In the genomic region with DNA sequence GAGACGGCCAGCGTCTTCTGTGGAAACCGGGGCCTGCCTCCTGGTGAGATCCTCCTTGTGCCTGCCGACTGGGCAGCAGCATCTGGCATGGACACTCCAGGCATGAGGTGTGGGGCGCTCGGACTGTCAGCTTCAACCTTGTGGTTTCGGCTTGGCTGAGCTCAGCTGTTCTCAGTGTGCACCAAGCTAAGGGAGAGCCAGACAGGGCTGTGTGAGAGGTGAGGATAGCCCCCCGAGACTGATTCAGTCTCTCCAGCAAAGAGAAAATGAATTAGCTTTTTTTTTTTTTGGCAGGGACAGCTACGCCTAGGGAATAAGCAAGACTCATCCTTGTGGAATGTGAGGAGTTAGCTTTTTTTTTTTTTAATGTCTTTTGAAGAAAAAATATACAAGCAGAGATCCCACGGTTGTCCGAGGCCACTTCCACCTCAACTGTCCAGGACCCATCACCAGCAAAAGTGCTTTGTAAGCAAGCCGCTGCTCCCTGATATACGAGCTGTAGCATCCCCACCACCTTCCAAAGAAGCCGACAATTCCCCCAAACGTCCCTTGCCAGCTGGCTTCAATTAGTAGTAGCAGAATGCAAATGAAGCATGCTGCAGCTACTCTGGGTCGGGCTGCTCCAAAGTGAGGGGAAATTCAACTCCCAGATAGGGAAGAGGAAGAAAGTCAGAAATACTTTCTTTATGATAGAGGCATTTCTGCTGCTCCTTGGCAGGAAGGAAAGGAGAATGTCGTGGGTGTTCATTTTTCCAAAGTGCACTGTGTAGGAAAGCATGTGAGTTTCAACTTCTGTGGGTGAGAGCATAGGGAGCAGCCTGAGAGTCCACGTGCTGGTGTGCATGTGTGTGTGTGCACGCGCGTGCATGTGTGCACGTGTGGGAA, we compare ENCODE assay signal across 11 cellular contexts. TPM values are rescaled to one million over a fixed set of nuclear protein-coding genes. Genes with fewer than 3 reads are reported as not detected.
DNase-seq lines count a peak whose midpoint lies in the region; ATAC-seq lines count a peak whose summit lies in the region.
"Had no signal": no experiment of that assay in that cellular context is flagged by ENCODE, and none has a peak within 500 bp of the region (broad histone marks: within the 10 kb centered on the region; RNA-seq: fewer than 3 reads in every experiment).

No MANE protein-coding gene starts in this region.

- no peaks in the 10 kb centered on the region for H3K79me2 ChIP-seq in mesendoderm (ENCODE audit: control insufficient read depth, insufficient read depth, low read length)

- DNase-seq in Right ventricle myocardium superior (no peak), cardiac septum (ENCODE audit: low spot score) (no peak), caudate nucleus (lab: John Stamatoyannopoulos, UW) (peak in 25 of 61 donors; percentile 29 to 88 (median 58)), mesendoderm (peak; percentile 62), occipital lobe (lab: John Stamatoyannopoulos, UW) (no peak), NCI-H82 treated with DMSO at 0.1 percent for 48 hours (lab: John Stamatoyannopoulos, UW; ENCODE audit: unreplicated experiment) (no peak)
- DNase-seq in T-helper 2 cell treated with Interferon-gamma antibody and Interleukin-4, amounts not matched to agents 5 μg/mL and 100 μg/mL, for 36 hours (ENCODE audit: low spot score): no peak
- DNase-seq: activated CD4-positive, alpha-beta T cell treated with anti-CD3 and anti-CD28 coated beads for 36 hours; NCI-H1417 treated with DMSO at 0.1 percent for 48 hours had no signal

- H2BK120ac ChIP-seq in mesendoderm (ENCODE audit: low read depth, low read length): no peak overlapping the region

- peaks cover 7% of the 10 kb centered on the region for H3K4me1 Mint-ChIP-seq in T-helper 2 cell treated with Interferon-gamma antibody and Interleukin-4, amounts not matched to agents 5 μg/mL and 100 μg/mL, for 36 hours (ENCODE audit: low read depth)
- H3K4me1 Mint-ChIP-seq: activated CD4-positive, alpha-beta T cell treated with anti-CD3 and anti-CD28 coated beads for 36 hours had no signal

- no peak overlapping the region for H2BK15ac ChIP-seq in mesendoderm (replicated peaks; ENCODE audit: low read depth)

- H3K9me3 Mint-ChIP-seq in T-helper 2 cell treated with Interferon-gamma antibody and Interleukin-4, amounts not matched to agents 5 μg/mL and 100 μg/mL, for 36 hours: peaks cover 8% of the 10 kb centered on the region

- peak overlapping the region; percentile 61 for H3K27ac ChIP-seq in caudate nucleus (ENCODE audit: low read depth, low read length)
- no peak overlapping the region for H3K27ac ChIP-seq in mesendoderm (ENCODE audit: low read depth, low read length)
- H3K27ac ChIP-seq: BLaER1 treated with 17β-estradiol and CSF1 and Interleukin-3, amounts not matched to agents 10 nM and 100 nM had no signal

- H4K5ac ChIP-seq in mesendoderm (ENCODE audit: low read length): no peak overlapping the region

- no peaks in the 10 kb centered on the region for H3K36me3 ChIP-seq in mesendoderm (ENCODE audit: control insufficient read depth, insufficient read depth, low read length)
- H3K36me3 ChIP-seq: BLaER1 treated with 17β-estradiol and CSF1 and Interleukin-3, amounts not matched to agents 10 nM and 100 nM had no signal

- no peak overlapping the region for H4K8ac ChIP-seq in mesendoderm (ENCODE audit: low read depth, low read length)

- intact Hi-C loops in Right ventricle myocardium superior (cut with DNase I) (no loop called here), cardiac septum (cut with DNase I) (no loop called here)

- H3K23ac ChIP-seq in mesendoderm (ENCODE audit: low read length): no peak overlapping the region

- H3K27ac Mint-ChIP-seq in T-helper 2 cell treated with Interferon-gamma antibody and Interleukin-4, amounts not matched to agents 5 μg/mL and 100 μg/mL, for 36 hours: no peak overlapping the region
- H3K27ac Mint-ChIP-seq: activated CD4-positive, alpha-beta T cell treated with anti-CD3 and anti-CD28 coated beads for 36 hours had no signal

- H3K27me3 Mint-ChIP-seq in T-helper 2 cell treated with Interferon-gamma antibody and Interleukin-4, amounts not matched to agents 5 μg/mL and 100 μg/mL, for 36 hours (ENCODE audit: low read depth): no peaks in the 10 kb centered on the region

- WGBS in mesendoderm (ENCODE audit: extremely low coverage, insufficient coverage, low lambda C conversion rate): no CpG with 5 or more reads among the region's 22 CpGs

- H3K4me3 ChIP-seq in mesendoderm (ENCODE audit: low read length): no peak overlapping the region
- H3K4me3 ChIP-seq: BLaER1 treated with 17β-estradiol and CSF1 and Interleukin-3, amounts not matched to agents 10 nM and 100 nM had no signal

- H3K9ac ChIP-seq in mesendoderm (ENCODE audit: low read length): no peak overlapping the region
- H3K9ac ChIP-seq: BLaER1 treated with 17β-estradiol and CSF1 and Interleukin-3, amounts not matched to agents 10 nM and 100 nM had no signal

- H2AK5ac ChIP-seq in mesendoderm (ENCODE audit: low read length): no peak overlapping the region

- H3K4ac ChIP-seq in mesendoderm (ENCODE audit: low read depth, low read length): no peak overlapping the region

- H2BK5ac ChIP-seq in mesendoderm (ENCODE audit: low read length): no peak overlapping the region

- H3K56ac ChIP-seq in mesendoderm (ENCODE audit: low read length): peak overlapping the region; percentile 75

- no peak overlapping the region for H3K4me3 Mint-ChIP-seq in T-helper 2 cell treated with Interferon-gamma antibody and Interleukin-4, amounts not matched to agents 5 μg/mL and 100 μg/mL, for 36 hours
- H3K4me3 Mint-ChIP-seq: activated CD4-positive, alpha-beta T cell treated with anti-CD3 and anti-CD28 coated beads for 36 hours had no signal

- ATAC-seq in Right ventricle myocardium superior (ENCODE audit: poor library complexity) (peak; percentile 29), HG02610 (IDR thresholded peaks at IDR 0.05; ENCODE audit: unreplicated experiment) (no peak)
- ATAC-seq: activated CD4-positive, alpha-beta T cell treated with anti-CD3 and anti-CD28 coated beads for 36 hours had no signal

- H3K4me1 ChIP-seq in mesendoderm (ENCODE audit: control insufficient read depth, low read depth, low read length): peaks cover 7% of the 10 kb centered on the region

- H3K27me3 ChIP-seq in mesendoderm (ENCODE audit: insufficient read depth, low read length, poor library complexity): no peaks in the 10 kb centered on the region
- H3K27me3 ChIP-seq: BLaER1 treated with 17β-estradiol and CSF1 and Interleukin-3, amounts not matched to agents 10 nM and 100 nM had no signal

- H3K36me3 Mint-ChIP-seq in T-helper 2 cell treated with Interferon-gamma antibody and Interleukin-4, amounts not matched to agents 5 μg/mL and 100 μg/mL, for 36 hours (ENCODE audit: low read depth): no peaks in the 10 kb centered on the region

- no peaks in the 10 kb centered on the region for H3K79me1 ChIP-seq in mesendoderm (ENCODE audit: low read length)

- H3K18ac ChIP-seq in mesendoderm (ENCODE audit: low read length): no peak overlapping the region

- H3K4me2 ChIP-seq in mesendoderm (ENCODE audit: low read length): no peak overlapping the region

RNA-seq across cellular contexts. Expression of a gene that starts 9.8 kb away (rescaled TPM):
- total RNA-seq in Right ventricle myocardium superior: 1.5 TPM
- 6.8 TPM for total RNA-seq in cardiac septum
- 284 TPM for polyA plus RNA-seq in mesendoderm (2013, experiment 1 of 2)
- polyA plus RNA-seq in mesendoderm (2013, experiment 2 of 2): 281 TPM
- total RNA-seq in occipital lobe: 25.4 TPM

RNA-seq across cellular contexts. Expression of a gene that starts 51.2 kb away (rescaled TPM):
- total RNA-seq in Right ventricle myocardium superior (136 TPM), cardiac septum (80.0 TPM), occipital lobe (1.6 TPM)
- polyA plus RNA-seq in mesendoderm (2013, experiment 1 of 2): 6.2 TPM
- polyA plus RNA-seq in mesendoderm (2013, experiment 2 of 2): 5.9 TPM

Comparison
In these comparisons a context has a peak if more than half of its experiments do, and no peak if none do; other contexts are left out.
1. RNA of a gene that starts 51.2 kb away (total RNA-seq): 136 TPM in Right ventricle myocardium superior (single experiment) and 80.0 TPM in cardiac septum (single experiment); 1.6 TPM in occipital lobe (single experiment); every median in the first group is over 10 times any median in the second.